Comparison of ENCODE assay signal across 25 cellular contexts in the genomic region with DNA sequence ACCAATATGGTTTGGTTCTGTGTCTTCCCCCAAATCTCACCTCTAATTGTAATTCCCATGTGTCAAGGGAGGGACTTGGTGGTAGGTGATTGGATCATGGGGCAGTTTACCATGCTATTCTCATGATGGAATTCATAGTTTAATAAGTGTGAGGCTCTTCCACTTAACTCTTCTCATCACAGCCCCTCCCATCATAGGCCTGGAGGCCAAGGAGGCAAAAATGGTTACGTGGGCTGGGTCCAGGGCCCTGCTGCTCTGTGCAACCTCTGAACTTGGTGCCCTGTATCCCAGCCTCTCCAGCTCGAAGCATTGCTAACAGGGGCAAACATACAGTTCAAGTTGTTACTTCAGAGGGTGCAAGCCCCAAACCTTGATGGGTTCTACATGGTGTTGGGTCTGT.
A peak's percentile ranks its signal among the peaks of the same experiment; 100 is the strongest.
DNase-seq lines count a peak whose midpoint lies in the region; ATAC-seq, FAIRE-seq and TF ChIP-seq lines count a peak whose summit lies in the region.
"Had no signal": no experiment of that assay in that cellular context is flagged by ENCODE, and none has a peak within 500 bp of the region (broad histone marks: within the 10 kb centered on the region; RNA-seq: fewer than 3 reads in every experiment).

No MANE protein-coding gene starts in this region.

- WGBS in HepG2 (ENCODE audit: low lambda C conversion rate): 5% methylated on average over 2 of the region's 2 CpGs
- 40% methylated on average over 1 of the region's 2 CpGs for WGBS in right lobe of liver (ENCODE audit: insufficient coverage, low coverage, low lambda C conversion rate, missing lambda C conversion rate)
- 25% methylated on average over 2 of the region's 2 CpGs for WGBS in A549 (ENCODE audit: missing lambda C conversion rate)

- peaks cover 0 to 6% of the 10 kb centered on the region in 2 experiments; a peak in 2 of 5 replicates for H3K27me3 ChIP-seq in HepG2 (ENCODE audit: control insufficient read depth in 1 of 2, insufficient read depth in 2 of 2, low read length in 2 of 2)
- H3K27me3 ChIP-seq in right lobe of liver: no peaks in the 10 kb centered on the region
- H3K27me3 ChIP-seq: BE2C, BLaER1 had no signal

- TF ChIP-seq POLR2A in HepG2 (IDR thresholded peaks at IDR 0.05; ENCODE audit: insufficient read depth in 1 of 2, low read depth in 2 of 2, low read length in 2 of 2) (no peak), right lobe of liver (IDR thresholded peaks at IDR 0.05) (no peak), A549 (IDR thresholded peaks at IDR 0.05; ENCODE audit: low read length) (no peak)

- H3K36me3 ChIP-seq in HepG2 (replicated peaks in 1 of 2; ENCODE audit: control insufficient read depth in 1 of 2, insufficient read depth in 2 of 2, low read length in 2 of 2) (no peaks in the 10 kb centered on the region), right lobe of liver (no peaks in the 10 kb centered on the region), HEK293 (ENCODE audit: control insufficient read depth in 2 of 2, insufficient read depth in 1 of 2, low read length in 2 of 2) (no peaks in the 10 kb centered on the region)
- H3K36me3 ChIP-seq: BE2C, BLaER1 had no signal

- H3K9me3 ChIP-seq in HepG2 (ENCODE audit: low read length) (peaks cover 23% of the 10 kb centered on the region), right lobe of liver (no peaks in the 10 kb centered on the region), A549 (0 out of 3 replicates have a peak, but pooled peaks cover 4% of the 10 kb centered on the region), HEK293 (ENCODE audit: control insufficient read depth, insufficient read depth, low read depth, low read length) (no peaks in the 10 kb centered on the region)
- H3K9me3 ChIP-seq: BE2C had no signal

- H3K27me3 Mint-ChIP-seq in glutamatergic neuron (ENCODE audit: unreplicated experiment) (no peaks in the 10 kb centered on the region), progenitor cell of endocrine pancreas (no peaks in the 10 kb centered on the region)
- H3K27me3 Mint-ChIP-seq: CD4-positive, CD25-positive, alpha-beta regulatory T cell had no signal

- H3K9ac ChIP-seq in HepG2 (ENCODE audit: insufficient read depth, low read depth, low read length): no peak overlapping the region
- H3K9ac ChIP-seq: BLaER1 had no signal

- no peak for DNase-seq in HepG2 (ENCODE audit: low spot score)
- DNase-seq in right lobe of liver: no peak
- DNase-seq in A549 (ENCODE audit: low read depth in 1 of 2, low spot score in 1 of 2): no peak
- DNase-seq in glutamatergic neuron: no peak
- no peak for DNase-seq in DMS153 treated with DMSO at 0.1 percent for 48 hours (lab: John Stamatoyannopoulos, UW; ENCODE audit: unreplicated experiment)
- no peak for DNase-seq in progenitor cell of endocrine pancreas (ENCODE audit: low spot score, unreplicated experiment)
- DNase-seq in cortex of kidney (lab: John Stamatoyannopoulos, UW): no peak
- DNase-seq: ACHN; BE2C; C1 segment of cervical spinal cord; CD4-positive, alpha-beta memory T cell; CD4-positive, CD25-positive, alpha-beta regulatory T cell; CD8-positive, alpha-beta memory T cell; COR-L47; DMS 273 treated with DMSO at 0.1 percent for 48 hours; DMS153; DMS79 treated with DMSO at 0.1 percent for 48 hours; GF-D8 had no signal

- in situ Hi-C loops in HepG2 (cut with HindIII; ENCODE audit: extremely low pct_ligation_motif_present, low pct_unique_long_range_greater_than_20kb): no loop called here

- H3K4me3 ChIP-seq in HepG2 (replicated peaks in 1 of 3; ENCODE audit: insufficient read depth in 1 of 3, low read depth in 2 of 3, low read length in 3 of 3) (no peak overlapping the region), right lobe of liver (no peak overlapping the region), A549 (no peak overlapping the region), HEK293 (ENCODE audit: low read depth, low read length) (no peak overlapping the region)
- H3K4me3 ChIP-seq: BLaER1 had no signal

- H3K27ac Mint-ChIP-seq in glutamatergic neuron (ENCODE audit: unreplicated experiment) (peak overlapping the region; percentile 22), progenitor cell of endocrine pancreas (no peak overlapping the region)
- H3K27ac Mint-ChIP-seq: CD14-positive monocyte; CD4-positive, alpha-beta memory T cell; CD4-positive, CD25-positive, alpha-beta regulatory T cell; CD8-positive, alpha-beta memory T cell had no signal

- TF ChIP-seq RAD21 in HepG2 (CRISPR knock-in tag; IDR thresholded peaks at IDR 0.05) (no peak), A549 (conservative IDR thresholded peaks at IDR 0.05 in 1 of 2, IDR thresholded peaks at IDR 0.05 in 1 of 2) (no peak)

- ATAC-seq in HepG2: no peak
- no peak for ATAC-seq in right lobe of liver
- ATAC-seq in A549: no peak

- no TSS peak for BruUV-seq in HepG2 (replicated peaks; lab: Mats Ljungman, UMichigan)

- CTCF ChIA-PET in HepG2 (lab: Yijun Ruan, JAX; ENCODE audit: low intra/inter-chr PET ratio, low total read pairs) (no interaction called here), A549 (lab: Yijun Ruan, JAX) (interaction anchor here (1.9 kb wide), 1 partner anchor 32 kb away, joined by 6 read pairs; no protein-coding TSS in a partner anchor), HEK293 (lab: Yijun Ruan, JAX) (interaction anchor here (0.6 to 6.7 kb wide), 4 partner anchors 33 to 487 kb away, joined by 3 to 81 read pairs (median 4); no protein-coding TSS in a partner anchor)

- H2AFZ ChIP-seq in HepG2 (ENCODE audit: low read length): no peak overlapping the region

- H4K20me1 ChIP-seq in HepG2 (ENCODE audit: insufficient read depth, low read length): no peaks in the 10 kb centered on the region
- H4K20me1 ChIP-seq: BLaER1 had no signal

- POLR2A ChIA-PET in HepG2 (lab: Yijun Ruan, JAX) (no interaction called here), A549 (lab: Yijun Ruan, JAX) (no interaction called here), HEK293 (lab: Yijun Ruan, JAX) (no interaction called here)

- TF ChIP-seq EP300 in HepG2 (IDR thresholded peaks at IDR 0.05; ENCODE audit: low read depth in 2 of 2, low read length in 2 of 2) (no peak), HepG2 (CRISPR knock-in tag; IDR thresholded peaks at IDR 0.05; ENCODE audit: borderline replicate concordance) (no peak), A549 (IDR thresholded peaks at IDR 0.05) (no peak)

- no peaks in the 10 kb centered on the region for H3K79me2 ChIP-seq in HepG2 (ENCODE audit: insufficient read depth, low read length)

- peaks cover 1% of the 10 kb centered on the region for H3K9me3 Mint-ChIP-seq in glutamatergic neuron (ENCODE audit: unreplicated experiment)
- peaks cover 13% of the 10 kb centered on the region for H3K9me3 Mint-ChIP-seq in progenitor cell of endocrine pancreas (ENCODE audit: low read depth)

- intact Hi-C loops in HepG2 (cut with micrococcal nuclease; ENCODE audit: unreplicated experiment) (no loop called here), right lobe of liver (cut with DNase I) (no loop called here)

- H3K27ac ChIP-seq in HepG2 (ENCODE audit: extremely low read length, insufficient read depth, low read length) (no peak overlapping the region), right lobe of liver (no peak overlapping the region), A549 (no peak overlapping the region), HEK293 (ENCODE audit: extremely low read depth, low read depth, low read length) (no peak overlapping the region)
- H3K27ac ChIP-seq: 22Rv1, BLaER1 had no signal

- no peak overlapping the region for H3K4me2 ChIP-seq in HepG2 (ENCODE audit: low read depth, low read length)
- no peak overlapping the region for H3K4me2 ChIP-seq in A549
- H3K4me2 ChIP-seq: BLaER1 had no signal

- FAIRE-seq in HepG2 (lab: Jason Lieb, UNC): no peak
- no peak for FAIRE-seq in A549 (lab: Jason Lieb, UNC)
- FAIRE-seq: G401.6, GM12891, GM19239 had no signal

- H3K4me1 Mint-ChIP-seq in glutamatergic neuron (ENCODE audit: low read depth, unreplicated experiment): no peaks in the 10 kb centered on the region
- H3K4me1 Mint-ChIP-seq in progenitor cell of endocrine pancreas (ENCODE audit: low read depth): no peaks in the 10 kb centered on the region
- H3K4me1 Mint-ChIP-seq: CD14-positive monocyte; CD4-positive, alpha-beta memory T cell; CD8-positive, alpha-beta memory T cell had no signal

- TF ChIP-seq CTCF in HepG2 (CRISPR knock-in tag; IDR thresholded peaks at IDR 0.05): no peak
- no peak for TF ChIP-seq CTCF in right lobe of liver (IDR thresholded peaks at IDR 0.05)
- TF ChIP-seq CTCF in A549 (IDR thresholded peaks at IDR 0.05): no peak
- TF ChIP-seq CTCF in HEK293 (tag by site-specific recombination; IDR thresholded peaks at IDR 0.05): no peak
- TF ChIP-seq CTCF in glutamatergic neuron (IDR thresholded peaks at IDR 0.05; ENCODE audit: partially characterized antibody, unreplicated experiment): no peak
- TF ChIP-seq CTCF in progenitor cell of endocrine pancreas (IDR thresholded peaks at IDR 0.05; ENCODE audit: unreplicated experiment): no peak

- H3K4me3 Mint-ChIP-seq in glutamatergic neuron (ENCODE audit: unreplicated experiment) (no peak overlapping the region), progenitor cell of endocrine pancreas (ENCODE audit: low read depth) (no peak overlapping the region)
- H3K4me3 Mint-ChIP-seq: CD14-positive monocyte; CD4-positive, alpha-beta memory T cell; CD4-positive, CD25-positive, alpha-beta regulatory T cell; CD8-positive, alpha-beta memory T cell had no signal

- H3K4me1 ChIP-seq in HepG2 (ENCODE audit: insufficient read depth, low read length): no peaks in the 10 kb centered on the region
- H3K4me1 ChIP-seq in right lobe of liver: no peaks in the 10 kb centered on the region
- no peaks in the 10 kb centered on the region for H3K4me1 ChIP-seq in A549
- no peaks in the 10 kb centered on the region for H3K4me1 ChIP-seq in HEK293 (ENCODE audit: control insufficient read depth, insufficient read depth, low read length)
- H3K4me1 ChIP-seq: BE2C, BLaER1 had no signal

- peaks cover 16% of the 10 kb centered on the region for H3K36me3 Mint-ChIP-seq in glutamatergic neuron (ENCODE audit: unreplicated experiment)
- no peaks in the 10 kb centered on the region for H3K36me3 Mint-ChIP-seq in progenitor cell of endocrine pancreas (ENCODE audit: insufficient read depth)
- H3K36me3 Mint-ChIP-seq: CD14-positive monocyte; CD4-positive, alpha-beta memory T cell; CD4-positive, CD25-positive, alpha-beta regulatory T cell; CD8-positive, alpha-beta memory T cell had no signal

TF ChIP-seq in HepG2, 621 proteins besides CTCF, POLR2A, EP300 and RAD21 (continues in another document):
- no peak for TF ChIP-seq NR2C2 (CRISPR knock-in tag; IDR thresholded peaks at IDR 0.05; ENCODE audit: borderline replicate concordance)

TF ChIP-seq in HEK293, 187 proteins besides CTCF, POLR2A, EP300 and RAD21 (continues in another document):
- no peak for TF ChIP-seq ZNF248 (tag by site-specific recombination; IDR thresholded peaks at IDR 0.05)
- TF ChIP-seq ZNF585B (tag by site-specific recombination; IDR thresholded peaks at IDR 0.05): peak; percentile 98
- TF ChIP-seq FEZF1 (tag by site-specific recombination; IDR thresholded peaks at IDR 0.05): no peak
- TF ChIP-seq TRIM28 (IDR thresholded peaks at IDR 0.05; ENCODE audit: borderline replicate concordance, low read length): peak; percentile 90
- peak; percentile 93 for TF ChIP-seq SETDB1 (IDR thresholded peaks at IDR 0.05; ENCODE audit: insufficient read length, low read length)
- TF ChIP-seq ZNF354C (tag by site-specific recombination; IDR thresholded peaks at IDR 0.05; ENCODE audit: borderline replicate concordance, low read depth): no peak
- TF ChIP-seq ZNF292 (tag by site-specific recombination; IDR thresholded peaks at IDR 0.05; ENCODE audit: borderline replicate concordance, low read depth): no peak

Comparison
In these comparisons a context has a peak if more than half of its experiments do, and no peak if none do; other contexts are left out.
1. Of the 63 proteins assayed by ChIP-seq in both HepG2 and HEK293: peak only in HepG2: none; only in HEK293: SETDB1; in both: none; in neither: 62.